Comparison of ENCODE assay signal across 8 cellular contexts in the genomic region with DNA sequence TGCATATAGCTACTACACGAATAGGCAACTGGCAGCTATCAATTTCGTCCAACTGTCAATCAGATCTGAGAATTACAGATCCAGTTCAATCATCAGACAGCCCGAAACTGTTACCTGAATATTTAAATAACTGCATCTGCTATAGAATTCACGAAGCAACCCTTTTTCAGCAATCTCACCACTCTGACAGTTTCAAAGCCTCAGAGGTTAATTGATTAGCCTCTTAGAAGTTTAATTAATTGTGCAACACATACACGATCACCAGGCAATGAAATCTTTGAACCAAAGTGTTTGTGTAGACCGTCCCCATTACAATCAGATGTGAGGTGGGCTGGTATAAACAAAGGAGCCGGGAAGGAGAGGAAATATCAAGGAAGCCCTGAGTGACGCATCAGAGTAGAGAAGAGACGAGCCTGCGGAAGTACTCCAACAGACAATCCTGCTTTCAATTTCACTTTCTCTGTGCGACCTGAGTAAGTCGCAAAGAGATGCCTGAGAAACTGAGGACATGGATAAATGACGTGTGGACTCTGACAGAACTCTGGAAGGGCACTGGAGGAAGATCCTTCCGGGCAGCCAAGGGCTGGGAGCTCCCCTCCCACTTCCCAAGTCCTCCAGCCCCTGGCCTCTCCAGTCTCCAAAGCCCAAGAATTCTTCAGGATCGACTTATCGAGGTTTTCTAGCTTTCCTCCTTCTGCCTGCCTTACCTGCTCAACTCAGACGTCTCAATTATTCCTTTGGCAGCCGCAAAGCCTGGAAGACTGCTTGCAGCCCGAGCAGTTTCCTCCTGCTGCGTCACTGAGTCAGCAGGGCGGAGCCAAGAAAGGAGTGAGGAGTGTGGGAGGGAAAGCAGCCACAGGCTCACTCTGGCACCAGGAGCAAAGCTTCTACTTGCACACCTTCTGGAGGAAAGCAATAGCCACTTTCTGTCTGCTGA. TPM values are rescaled to one million over a fixed set of nuclear protein-coding genes. Genes with fewer than 3 reads are reported as not detected.
DNase-seq lines count a peak whose midpoint lies in the region; ATAC-seq and TF ChIP-seq lines count a peak whose summit lies in the region.

A gene with protein sequence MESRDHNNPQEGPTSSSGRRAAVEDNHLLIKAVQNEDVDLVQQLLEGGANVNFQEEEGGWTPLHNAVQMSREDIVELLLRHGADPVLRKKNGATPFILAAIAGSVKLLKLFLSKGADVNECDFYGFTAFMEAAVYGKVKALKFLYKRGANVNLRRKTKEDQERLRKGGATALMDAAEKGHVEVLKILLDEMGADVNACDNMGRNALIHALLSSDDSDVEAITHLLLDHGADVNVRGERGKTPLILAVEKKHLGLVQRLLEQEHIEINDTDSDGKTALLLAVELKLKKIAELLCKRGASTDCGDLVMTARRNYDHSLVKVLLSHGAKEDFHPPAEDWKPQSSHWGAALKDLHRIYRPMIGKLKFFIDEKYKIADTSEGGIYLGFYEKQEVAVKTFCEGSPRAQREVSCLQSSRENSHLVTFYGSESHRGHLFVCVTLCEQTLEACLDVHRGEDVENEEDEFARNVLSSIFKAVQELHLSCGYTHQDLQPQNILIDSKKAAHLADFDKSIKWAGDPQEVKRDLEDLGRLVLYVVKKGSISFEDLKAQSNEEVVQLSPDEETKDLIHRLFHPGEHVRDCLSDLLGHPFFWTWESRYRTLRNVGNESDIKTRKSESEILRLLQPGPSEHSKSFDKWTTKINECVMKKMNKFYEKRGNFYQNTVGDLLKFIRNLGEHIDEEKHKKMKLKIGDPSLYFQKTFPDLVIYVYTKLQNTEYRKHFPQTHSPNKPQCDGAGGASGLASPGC (minus strand): TSS at position 797 of the 937 bp plus-strand sequence. CDS start 2,450 bp downstream, outside the sequence.

- peaks cover 7% of the 10 kb centered on the region for H3K36me3 ChIP-seq in CD4-positive, CD25-positive, alpha-beta regulatory T cell (ENCODE audit: control insufficient read depth, insufficient read depth, low read length)
- peaks cover 12% of the 10 kb centered on the region for H3K36me3 ChIP-seq in neutrophil
- H3K36me3 ChIP-seq in upper lobe of right lung, result no peaks in the 10 kb centered on the region

- TF ChIP-seq POLR2A in GM19193 (IDR thresholded peaks at IDR 0.05; ENCODE audit: extremely low read depth, insufficient read depth, insufficient read length), result peak; percentile 55

- peak; percentile 11 for TF ChIP-seq CTCF in neutrophil (IDR thresholded peaks at IDR 0.05)
- no peak for TF ChIP-seq CTCF in upper lobe of right lung (IDR thresholded peaks at IDR 0.05)

- peak within 1 kb of the TSS; percentile 97 for H3K27ac ChIP-seq in CD4-positive, CD25-positive, alpha-beta regulatory T cell (ENCODE audit: insufficient read depth, low read length, poor library complexity, severe bottlenecking)
- H3K27ac ChIP-seq in neutrophil, result peak within 1 kb of the TSS; percentile 96
- peak within 1 kb of the TSS; percentile 99 for H3K27ac ChIP-seq in upper lobe of right lung

- ATAC-seq in CD4-positive, CD25-positive, alpha-beta regulatory T cell (ENCODE audit: low read depth in 2 of 2), result peak; percentile 80 to 84
- peak; percentile 85 for ATAC-seq in HG03280 (IDR thresholded peaks at IDR 0.05; ENCODE audit: unreplicated experiment)
- peak; percentile 95 for ATAC-seq in upper lobe of right lung

- peaks cover 7% of the 10 kb centered on the region for H3K27me3 Mint-ChIP-seq in CD4-positive, CD25-positive, alpha-beta regulatory T cell

- intact Hi-C loops in upper lobe of right lung (cut with DNase I), result no loop called here

- H3K27ac Mint-ChIP-seq in CD4-positive, CD25-positive, alpha-beta regulatory T cell, result peak within 1 kb of the TSS; percentile 99 to 100 (median 100)

- H3K4me1 Mint-ChIP-seq in CD4-positive, CD25-positive, alpha-beta regulatory T cell, result peaks cover 19 to 54% (median 45%) of the 10 kb centered on the region in 4 donors

- no peaks in the 10 kb centered on the region for H3K9me3 ChIP-seq in CD4-positive, CD25-positive, alpha-beta regulatory T cell (ENCODE audit: control insufficient read depth in 2 of 2, low read length in 2 of 2)
- H3K9me3 ChIP-seq in neutrophil (no peaks in the 10 kb centered on the region), upper lobe of right lung (no peaks in the 10 kb centered on the region)

- H3K4me3 Mint-ChIP-seq in CD4-positive, CD25-positive, alpha-beta regulatory T cell, result peak within 1 kb of the TSS; percentile 92 to 100 (median 98)

- DNase-seq in CD4-positive, CD25-positive, alpha-beta regulatory T cell, result peak; percentile 52 to 87 (median 70)
- DNase-seq in RPMI8226, result peak; percentile 68
- peak; percentile 57 for DNase-seq in activated naive CD4-positive, alpha-beta T cell treated with anti-CD3 and anti-CD28 coated beads, Interleukin-2, amount 50 U/mL, for 16 hours
- peak; percentile 70 for DNase-seq in globus pallidus (ENCODE audit: low spot score)
- peak; percentile 89 for DNase-seq in upper lobe of right lung

- no peaks in the 10 kb centered on the region for H3K27me3 ChIP-seq in CD4-positive, CD25-positive, alpha-beta regulatory T cell (ENCODE audit: control insufficient read depth, insufficient read depth, low read length)
- H3K27me3 ChIP-seq in neutrophil, result no peaks in the 10 kb centered on the region
- H3K27me3 ChIP-seq in upper lobe of right lung, result no peaks in the 10 kb centered on the region

- peaks cover 30% of the 10 kb centered on the region for H3K36me3 Mint-ChIP-seq in CD4-positive, CD25-positive, alpha-beta regulatory T cell

- H3K9me3 Mint-ChIP-seq in CD4-positive, CD25-positive, alpha-beta regulatory T cell, result no peaks in the 10 kb centered on the region

- peak within 1 kb of the TSS; percentile 96 for H3K4me3 ChIP-seq in CD4-positive, CD25-positive, alpha-beta regulatory T cell (ENCODE audit: low read depth, low read length)
- peak within 1 kb of the TSS; percentile 81 to 89 for H3K4me3 ChIP-seq in neutrophil (ENCODE audit: low read depth in 1 of 2, low read length in 1 of 2)
- peak within 1 kb of the TSS; percentile 82 for H3K4me3 ChIP-seq in upper lobe of right lung

- peaks cover 29% of the 10 kb centered on the region for H3K4me1 ChIP-seq in CD4-positive, CD25-positive, alpha-beta regulatory T cell (ENCODE audit: control insufficient read depth, insufficient read depth, low read length, poor library complexity, severe bottlenecking)
- H3K4me1 ChIP-seq in neutrophil (ENCODE audit: control insufficient read depth in 1 of 2, insufficient read depth in 1 of 2, low read depth in 1 of 2, low read length in 1 of 2) (peaks cover 48 to 51% of the 10 kb centered on the region in 2 experiments), upper lobe of right lung (peaks cover 23% of the 10 kb centered on the region)

RNA-seq across cellular contexts. Expression of the gene that starts here (rescaled TPM):
- total RNA-seq in CD4-positive, CD25-positive, alpha-beta regulatory T cell, result 9.1 TPM
- polyA plus RNA-seq in CD4-positive, CD25-positive, alpha-beta regulatory T cell, result 10 to 100 TPM in 2 of 4 donors, 1 to 10 TPM in 2; 6.2 to 10.5 (median 9.0) TPM
- total RNA-seq in upper lobe of right lung, result 12.8 TPM

Comparison
In these comparisons a context has a peak if more than half of its experiments do, and no peak if none do; other contexts are left out.
1. Peak in every context shown above with its lines: DNase-seq, ATAC-seq, H3K4me3 ChIP-seq and H3K27ac ChIP-seq.